Comparison of ENCODE assay signal across 18 cellular contexts in genomic region chr15:46933332-46933731, GRCh38.
"Had no signal": no experiment of that assay in that cellular context is flagged by ENCODE, and none has a peak within 500 bp of the region (broad histone marks: within the 10 kb centered on the region; RNA-seq: fewer than 3 reads in every experiment).

No MANE protein-coding gene starts in this region.

- H3K27me3 ChIP-seq: SJSA1 had no signal

- H3K4me1 ChIP-seq: SJSA1 had no signal

- ATAC-seq: K562 had no signal

- H3K36me3 ChIP-seq: SJSA1 had no signal

- DNase-seq: NCI-H1092, NCI-H1105 treated with DMSO at 0.1 percent for 48 hours, NCI-H1417 treated with DMSO at 0.1 percent for 48 hours, NCI-H146, NCI-H1694 treated with DMSO at 0.1 percent for 48 hours, NCI-H1930, NCI-H2081, NCI-H2107, NCI-H2227 treated with DMSO at 0.1 percent for 48 hours, NCI-H524, NCI-H526 treated with DMSO at 0.1 percent for 48 hours, NCI-H748 treated with DMSO at 0.1 percent for 48 hours, Right ventricle myocardium superior, RPMI8226, SIG-M5 had no signal

- H3K9me3 ChIP-seq: SJSA1 had no signal

- H3K4me3 ChIP-seq: K562, SJSA1, SK-N-MC had no signal

- H3K27ac ChIP-seq: SJSA1, SK-N-MC had no signal
